1 cellular context compared by ENCODE assay signal in genomic region chr18:53025247-53025646, GRCh38.
TF ChIP-seq lines count a peak whose summit lies in the region.

No MANE protein-coding gene starts in this region.

TF ChIP-seq in HepG2, 621 proteins besides CTCF, POLR2A, EP300 and RAD21 (continued from another document):
- TF ChIP-seq, protein P1, sequence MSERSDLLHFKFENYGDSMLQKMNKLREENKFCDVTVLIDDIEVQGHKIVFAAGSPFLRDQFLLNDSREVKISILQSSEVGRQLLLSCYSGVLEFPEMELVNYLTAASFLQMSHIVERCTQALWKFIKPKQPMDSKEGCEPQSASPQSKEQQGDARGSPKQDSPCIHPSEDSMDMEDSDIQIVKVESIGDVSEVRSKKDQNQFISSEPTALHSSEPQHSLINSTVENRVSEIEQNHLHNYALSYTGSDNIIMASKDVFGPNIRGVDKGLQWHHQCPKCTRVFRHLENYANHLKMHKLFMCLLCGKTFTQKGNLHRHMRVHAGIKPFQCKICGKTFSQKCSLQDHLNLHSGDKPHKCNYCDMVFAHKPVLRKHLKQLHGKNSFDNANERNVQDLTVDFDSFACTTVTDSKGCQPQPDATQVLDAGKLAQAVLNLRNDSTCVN (CRISPR knock-in tag; IDR thresholded peaks at IDR 0.05; ENCODE audit: borderline replicate concordance), result no peak
- TF ChIP-seq TCF7L2 (IDR thresholded peaks at IDR 0.05; ENCODE audit: low read depth, low read length) (no peak), RAD51 (IDR thresholded peaks at IDR 0.05; ENCODE audit: borderline replicate concordance) (no peak), ARID5B (CRISPR knock-in tag; IDR thresholded peaks at IDR 0.05) (peak; percentile 75), FOXO1 (CRISPR knock-in tag; IDR thresholded peaks at IDR 0.05) (peak; percentile 36; the same call in 1 of the 2 replicates), ZNF644 (CRISPR knock-in tag; IDR thresholded peaks at IDR 0.05; ENCODE audit: low read depth) (peak; percentile 71), ZSCAN9 (CRISPR knock-in tag; IDR thresholded peaks at IDR 0.05; ENCODE audit: borderline replicate concordance) (no peak), ZNF616 (CRISPR knock-in tag; IDR thresholded peaks at IDR 0.05; ENCODE audit: low read depth) (no peak), HMGXB4 (CRISPR knock-in tag; IDR thresholded peaks at IDR 0.05; ENCODE audit: borderline replicate concordance in 1 of 2, low read depth in 1 of 2) (no peak), ZNF230 (CRISPR knock-in tag; IDR thresholded peaks at IDR 0.05) (no peak), FOXA1 (IDR thresholded peaks at IDR 0.05) (no peak), FOXA1 (CRISPR knock-in tag; IDR thresholded peaks at IDR 0.05) (peak; percentile 56), GRHL1 (CRISPR knock-in tag; conservative IDR thresholded peaks at IDR 0.05) (no peak), ZNF331 (CRISPR knock-in tag; IDR thresholded peaks at IDR 0.05) (peak; percentile 46; the same call in 1 of the 2 replicates), AKNA (CRISPR knock-in tag; IDR thresholded peaks at IDR 0.05; ENCODE audit: borderline replicate concordance) (no peak), CBX5 (CRISPR knock-in tag; IDR thresholded peaks at IDR 0.05; ENCODE audit: borderline replicate concordance) (no peak), TBL1XR1 (IDR thresholded peaks at IDR 0.05; ENCODE audit: borderline replicate concordance, low read length, partially characterized antibody) (no peak)
- TF ChIP-seq, protein P2, sequence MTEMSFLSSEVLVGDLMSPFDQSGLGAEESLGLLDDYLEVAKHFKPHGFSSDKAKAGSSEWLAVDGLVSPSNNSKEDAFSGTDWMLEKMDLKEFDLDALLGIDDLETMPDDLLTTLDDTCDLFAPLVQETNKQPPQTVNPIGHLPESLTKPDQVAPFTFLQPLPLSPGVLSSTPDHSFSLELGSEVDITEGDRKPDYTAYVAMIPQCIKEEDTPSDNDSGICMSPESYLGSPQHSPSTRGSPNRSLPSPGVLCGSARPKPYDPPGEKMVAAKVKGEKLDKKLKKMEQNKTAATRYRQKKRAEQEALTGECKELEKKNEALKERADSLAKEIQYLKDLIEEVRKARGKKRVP (CRISPR knock-in tag; IDR thresholded peaks at IDR 0.05), result peak in 1 of 2 experiments; percentile 95; a peak in 2 of 4 replicates
- TF ChIP-seq, protein P3, sequence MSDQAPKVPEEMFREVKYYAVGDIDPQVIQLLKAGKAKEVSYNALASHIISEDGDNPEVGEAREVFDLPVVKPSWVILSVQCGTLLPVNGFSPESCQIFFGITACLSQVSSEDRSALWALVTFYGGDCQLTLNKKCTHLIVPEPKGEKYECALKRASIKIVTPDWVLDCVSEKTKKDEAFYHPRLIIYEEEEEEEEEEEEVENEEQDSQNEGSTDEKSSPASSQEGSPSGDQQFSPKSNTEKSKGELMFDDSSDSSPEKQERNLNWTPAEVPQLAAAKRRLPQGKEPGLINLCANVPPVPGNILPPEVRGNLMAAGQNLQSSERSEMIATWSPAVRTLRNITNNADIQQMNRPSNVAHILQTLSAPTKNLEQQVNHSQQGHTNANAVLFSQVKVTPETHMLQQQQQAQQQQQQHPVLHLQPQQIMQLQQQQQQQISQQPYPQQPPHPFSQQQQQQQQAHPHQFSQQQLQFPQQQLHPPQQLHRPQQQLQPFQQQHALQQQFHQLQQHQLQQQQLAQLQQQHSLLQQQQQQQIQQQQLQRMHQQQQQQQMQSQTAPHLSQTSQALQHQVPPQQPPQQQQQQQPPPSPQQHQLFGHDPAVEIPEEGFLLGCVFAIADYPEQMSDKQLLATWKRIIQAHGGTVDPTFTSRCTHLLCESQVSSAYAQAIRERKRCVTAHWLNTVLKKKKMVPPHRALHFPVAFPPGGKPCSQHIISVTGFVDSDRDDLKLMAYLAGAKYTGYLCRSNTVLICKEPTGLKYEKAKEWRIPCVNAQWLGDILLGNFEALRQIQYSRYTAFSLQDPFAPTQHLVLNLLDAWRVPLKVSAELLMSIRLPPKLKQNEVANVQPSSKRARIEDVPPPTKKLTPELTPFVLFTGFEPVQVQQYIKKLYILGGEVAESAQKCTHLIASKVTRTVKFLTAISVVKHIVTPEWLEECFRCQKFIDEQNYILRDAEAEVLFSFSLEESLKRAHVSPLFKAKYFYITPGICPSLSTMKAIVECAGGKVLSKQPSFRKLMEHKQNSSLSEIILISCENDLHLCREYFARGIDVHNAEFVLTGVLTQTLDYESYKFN (CRISPR knock-in tag; conservative IDR thresholded peaks at IDR 0.05), result peak; percentile 57
- TF ChIP-seq, protein P4, sequence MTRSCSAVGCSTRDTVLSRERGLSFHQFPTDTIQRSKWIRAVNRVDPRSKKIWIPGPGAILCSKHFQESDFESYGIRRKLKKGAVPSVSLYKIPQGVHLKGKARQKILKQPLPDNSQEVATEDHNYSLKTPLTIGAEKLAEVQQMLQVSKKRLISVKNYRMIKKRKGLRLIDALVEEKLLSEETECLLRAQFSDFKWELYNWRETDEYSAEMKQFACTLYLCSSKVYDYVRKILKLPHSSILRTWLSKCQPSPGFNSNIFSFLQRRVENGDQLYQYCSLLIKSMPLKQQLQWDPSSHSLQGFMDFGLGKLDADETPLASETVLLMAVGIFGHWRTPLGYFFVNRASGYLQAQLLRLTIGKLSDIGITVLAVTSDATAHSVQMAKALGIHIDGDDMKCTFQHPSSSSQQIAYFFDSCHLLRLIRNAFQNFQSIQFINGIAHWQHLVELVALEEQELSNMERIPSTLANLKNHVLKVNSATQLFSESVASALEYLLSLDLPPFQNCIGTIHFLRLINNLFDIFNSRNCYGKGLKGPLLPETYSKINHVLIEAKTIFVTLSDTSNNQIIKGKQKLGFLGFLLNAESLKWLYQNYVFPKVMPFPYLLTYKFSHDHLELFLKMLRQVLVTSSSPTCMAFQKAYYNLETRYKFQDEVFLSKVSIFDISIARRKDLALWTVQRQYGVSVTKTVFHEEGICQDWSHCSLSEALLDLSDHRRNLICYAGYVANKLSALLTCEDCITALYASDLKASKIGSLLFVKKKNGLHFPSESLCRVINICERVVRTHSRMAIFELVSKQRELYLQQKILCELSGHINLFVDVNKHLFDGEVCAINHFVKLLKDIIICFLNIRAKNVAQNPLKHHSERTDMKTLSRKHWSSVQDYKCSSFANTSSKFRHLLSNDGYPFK (CRISPR knock-in tag; IDR thresholded peaks at IDR 0.05; ENCODE audit: borderline replicate concordance), result no peak
- TF ChIP-seq, protein P5, sequence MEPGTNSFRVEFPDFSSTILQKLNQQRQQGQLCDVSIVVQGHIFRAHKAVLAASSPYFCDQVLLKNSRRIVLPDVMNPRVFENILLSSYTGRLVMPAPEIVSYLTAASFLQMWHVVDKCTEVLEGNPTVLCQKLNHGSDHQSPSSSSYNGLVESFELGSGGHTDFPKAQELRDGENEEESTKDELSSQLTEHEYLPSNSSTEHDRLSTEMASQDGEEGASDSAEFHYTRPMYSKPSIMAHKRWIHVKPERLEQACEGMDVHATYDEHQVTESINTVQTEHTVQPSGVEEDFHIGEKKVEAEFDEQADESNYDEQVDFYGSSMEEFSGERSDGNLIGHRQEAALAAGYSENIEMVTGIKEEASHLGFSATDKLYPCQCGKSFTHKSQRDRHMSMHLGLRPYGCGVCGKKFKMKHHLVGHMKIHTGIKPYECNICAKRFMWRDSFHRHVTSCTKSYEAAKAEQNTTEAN (CRISPR knock-in tag; conservative IDR thresholded peaks at IDR 0.05), result no peak
